1 cellular context compared by ENCODE assay signal in the genomic region with DNA sequence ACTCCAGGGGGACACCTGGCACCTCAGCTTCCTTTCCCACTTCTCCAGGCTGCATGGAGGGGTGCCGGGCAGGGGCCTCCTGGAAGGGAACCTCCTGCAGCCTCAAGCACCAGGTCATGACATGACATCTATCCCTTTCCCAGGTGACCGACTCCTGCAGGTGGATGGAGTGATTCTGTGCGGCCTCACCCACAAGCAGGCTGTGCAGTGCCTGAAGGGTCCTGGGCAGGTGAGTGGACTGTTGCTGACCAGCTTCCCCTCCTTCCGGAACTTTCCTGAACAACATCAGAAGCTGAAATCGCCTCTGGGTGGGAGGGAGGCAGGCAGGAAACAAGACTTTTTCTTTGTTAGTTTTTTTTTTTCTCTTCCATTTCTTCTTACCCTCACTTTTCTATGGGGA. TPM values are rescaled to one million over a fixed set of nuclear protein-coding genes. Genes with fewer than 3 reads are reported as not detected.
"Had no signal": no experiment of that assay in that cellular context is flagged by ENCODE, and none has a peak within 500 bp of the region (broad histone marks: within the 10 kb centered on the region; RNA-seq: fewer than 3 reads in every experiment).

No MANE protein-coding gene starts in this region.

RNA-seq across cellular contexts. Expression of gene PTPN20, which starts 34.5 kb away (rescaled TPM):
- total RNA-seq: activated CD8-positive, alpha-beta T cell treated with anti-CD3 and anti-CD28 coated beads, Interleukin-2, amount 10 ng/mL, durations not matched to agents 7 days and 5 days had no signal
